In the genomic region with DNA sequence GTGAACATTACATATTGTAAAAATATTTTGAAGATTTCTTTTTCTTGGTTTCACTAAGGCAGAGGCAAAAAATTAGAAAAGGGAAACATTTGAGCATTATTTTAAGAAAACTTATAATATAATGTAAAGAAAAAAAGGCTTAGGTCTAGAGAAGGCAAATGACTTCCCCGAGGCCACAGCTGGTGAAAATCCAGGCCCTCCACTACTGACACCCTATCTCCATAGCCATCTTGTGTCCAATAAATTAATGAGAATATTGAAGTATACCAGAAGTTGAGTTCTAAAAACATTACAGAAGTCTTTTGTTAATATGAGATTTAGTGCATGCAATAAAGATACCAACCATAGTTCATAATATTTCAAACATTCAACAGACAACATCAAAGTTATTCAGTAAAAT, we compare ENCODE assay signal across 31 cellular contexts.
"Had no signal": no experiment of that assay in that cellular context is flagged by ENCODE, and none has a peak within 500 bp of the region (broad histone marks: within the 10 kb centered on the region; RNA-seq: fewer than 3 reads in every experiment).

No MANE protein-coding gene starts in this region.

- ATAC-seq: activated CD8-positive, alpha-beta memory T cell treated with anti-CD3 and anti-CD28 coated beads, Interleukin-2, amount 10 ng/mL, durations not matched to agents 7 days and 5 days; activated T-helper 17 cell treated with anti-CD3 and anti-CD28 coated beads, Interleukin-2, amount 50 U/mL, for 72 hours; esophagus mucosa; T-helper 17 cell had no signal

- H3K9me3 Mint-ChIP-seq: activated CD4-positive, alpha-beta memory T cell treated with anti-CD3 and anti-CD28 coated beads, Interleukin-2, amount 10 ng/mL, durations not matched to agents 7 days and 5 days; activated T-cell treated with anti-CD3 and anti-CD28 coated beads, Interleukin-2, amount 50 U/mL, for 24 hours; dendritic cell treated with granulocyte-macrophage colony-stimulating factor and Interleukin-4, amounts not matched to agents 40 ng/mL and 50 ng/mL, for 4 days; endodermal cell had no signal

- H3K4me3 ChIP-seq: coronary artery, dorsolateral prefrontal cortex had no signal

- DNase-seq: activated CD4-positive, alpha-beta memory T cell treated with anti-CD3 and anti-CD28 coated beads, Interleukin-2, amount 10 ng/mL, durations not matched to agents 7 days and 5 days; activated CD4-positive, alpha-beta T cell treated with anti-CD3 and anti-CD28 coated beads for 36 hours; activated CD4-positive, alpha-beta T cell treated with anti-CD3 and anti-CD28 coated beads, Interleukin-2, amount 10 ng/mL, durations not matched to agents 24 days and 14 days; activated CD4-positive, alpha-beta T cell treated with anti-CD3 and anti-CD28 coated beads, Interleukin-2, amount 50 U/mL, for 4 hours; activated CD4-positive, CD25-positive, alpha-beta regulatory T cell; activated CD4-positive, CD25-positive, alpha-beta regulatory T cell treated with anti-CD3 and anti-CD28 coated beads, Interleukin-2, amount 50 U/mL, for 72 hours; activated CD8-positive, alpha-beta memory T cell treated with anti-CD3 and anti-CD28 coated beads, Interleukin-2, amount 10 ng/mL, durations not matched to agents 7 days and 5 days; activated CD8-positive, alpha-beta memory T cell treated with anti-CD3 and anti-CD28 coated beads, Interleukin-2, amount 50 U/mL, for 4 hours; activated effector memory CD4-positive, alpha-beta T cell treated with Interleukin-2 at 50 U/mL for 16 hours; activated gamma-delta T cell treated with Interleukin-2 at 50 U/mL for 16 hours; activated naive CD4-positive, alpha-beta T cell treated with anti-CD3 and anti-CD28 coated beads, Interleukin-2, amount 50 U/mL, for 16 hours; activated naive CD4-positive, alpha-beta T cell treated with Interleukin-2 at 50 U/mL for 16 hours; activated T-cell treated with anti-CD3 and anti-CD28 coated beads, Interleukin-2, amount 50 U/mL, for 24 hours; amniotic stem cell; anterior cingulate cortex; brain microvascular endothelial cell; dorsolateral prefrontal cortex; effector memory CD4-positive, alpha-beta T cell; endodermal cell; head of caudate nucleus; T-helper 1 cell; T-helper 17 cell; T1000; WERI-Rb-1 had no signal

- H3K27me3 Mint-ChIP-seq: activated CD4-positive, alpha-beta memory T cell treated with anti-CD3 and anti-CD28 coated beads, Interleukin-2, amount 10 ng/mL, durations not matched to agents 7 days and 5 days; activated CD4-positive, alpha-beta T cell treated with anti-CD3 and anti-CD28 coated beads for 36 hours; activated CD4-positive, alpha-beta T cell treated with anti-CD3 and anti-CD28 coated beads, Interleukin-2, amount 10 ng/mL, durations not matched to agents 24 days and 14 days; activated CD8-positive, alpha-beta memory T cell treated with anti-CD3 and anti-CD28 coated beads, Interleukin-2, amount 10 ng/mL, durations not matched to agents 7 days and 5 days; activated naive CD8-positive, alpha-beta T cell; activated T-cell treated with anti-CD3 and anti-CD28 coated beads, Interleukin-2, amount 50 U/mL, for 24 hours; activated T-helper 17 cell treated with anti-CD3 and anti-CD28 coated beads, Interleukin-2, amount 50 U/mL, for 72 hours; central memory CD8-positive, alpha-beta T cell; dendritic cell treated with granulocyte-macrophage colony-stimulating factor and Interleukin-4, amounts not matched to agents 40 ng/mL and 50 ng/mL, for 4 days; T-helper 17 cell had no signal

- H3K4me3 Mint-ChIP-seq: activated CD4-positive, alpha-beta memory T cell treated with anti-CD3 and anti-CD28 coated beads, Interleukin-2, amount 10 ng/mL, durations not matched to agents 7 days and 5 days; activated CD4-positive, alpha-beta T cell treated with anti-CD3 and anti-CD28 coated beads for 36 hours; activated CD4-positive, alpha-beta T cell treated with anti-CD3 and anti-CD28 coated beads, Interleukin-2, amount 10 ng/mL, durations not matched to agents 24 days and 14 days; activated CD8-positive, alpha-beta memory T cell treated with anti-CD3 and anti-CD28 coated beads, Interleukin-2, amount 10 ng/mL, durations not matched to agents 7 days and 5 days; activated naive CD8-positive, alpha-beta T cell; activated T-cell treated with anti-CD3 and anti-CD28 coated beads, Interleukin-2, amount 50 U/mL, for 24 hours; activated T-helper 17 cell treated with anti-CD3 and anti-CD28 coated beads, Interleukin-2, amount 50 U/mL, for 72 hours; central memory CD8-positive, alpha-beta T cell; dendritic cell treated with granulocyte-macrophage colony-stimulating factor and Interleukin-4, amounts not matched to agents 40 ng/mL and 50 ng/mL, for 4 days; endodermal cell; T-helper 17 cell; T-helper 2 cell treated with Interferon-gamma antibody and Interleukin-4, amounts not matched to agents 5 μg/mL and 100 μg/mL, for 36 hours had no signal

- H3K27ac Mint-ChIP-seq: activated CD4-positive, alpha-beta T cell treated with anti-CD3 and anti-CD28 coated beads for 36 hours; activated CD4-positive, alpha-beta T cell treated with anti-CD3 and anti-CD28 coated beads, Interleukin-2, amount 10 ng/mL, durations not matched to agents 24 days and 14 days; activated CD8-positive, alpha-beta memory T cell treated with anti-CD3 and anti-CD28 coated beads, Interleukin-2, amount 10 ng/mL, durations not matched to agents 7 days and 5 days; activated naive CD8-positive, alpha-beta T cell; activated T-cell treated with anti-CD3 and anti-CD28 coated beads, Interleukin-2, amount 50 U/mL, for 24 hours; activated T-helper 17 cell treated with anti-CD3 and anti-CD28 coated beads, Interleukin-2, amount 50 U/mL, for 72 hours; dendritic cell treated with granulocyte-macrophage colony-stimulating factor and Interleukin-4, amounts not matched to agents 40 ng/mL and 50 ng/mL, for 4 days; endodermal cell; T-helper 17 cell; T-helper 2 cell treated with Interferon-gamma antibody and Interleukin-4, amounts not matched to agents 5 μg/mL and 100 μg/mL, for 36 hours had no signal

- H3K36me3 ChIP-seq: brain microvascular endothelial cell, WERI-Rb-1 had no signal

- H3K4me1 Mint-ChIP-seq: activated CD4-positive, alpha-beta T cell treated with anti-CD3 and anti-CD28 coated beads, Interleukin-2, amount 10 ng/mL, durations not matched to agents 24 days and 14 days; activated T-helper 17 cell treated with anti-CD3 and anti-CD28 coated beads, Interleukin-2, amount 50 U/mL, for 72 hours; central memory CD8-positive, alpha-beta T cell; T-helper 17 cell had no signal

- H3K36me3 Mint-ChIP-seq: activated CD8-positive, alpha-beta memory T cell treated with anti-CD3 and anti-CD28 coated beads, Interleukin-2, amount 10 ng/mL, durations not matched to agents 7 days and 5 days; activated naive CD8-positive, alpha-beta T cell had no signal

- H3K27ac ChIP-seq: brain microvascular endothelial cell, coronary artery, dorsolateral prefrontal cortex, WERI-Rb-1 had no signal

- H3K27me3 ChIP-seq: brain microvascular endothelial cell, dorsolateral prefrontal cortex had no signal
